In genomic region chr17:47942568-47942967, GRCh38 we compare ENCODE assay signal across 9 cellular contexts. TPM values are rescaled to one million over a fixed set of nuclear protein-coding genes. Genes with fewer than 3 reads are reported as not detected.
DNase-seq lines count a peak whose midpoint lies in the region; ATAC-seq and TF ChIP-seq lines count a peak whose summit lies in the region.
"Had no signal": no experiment of that assay in that cellular context is flagged by ENCODE, and none has a peak within 500 bp of the region (broad histone marks: within the 10 kb centered on the region; RNA-seq: fewer than 3 reads in every experiment).

No MANE protein-coding gene starts in this region.

- peaks cover 44% of the 10 kb centered on the region for H3K4me1 ChIP-seq in OCI-LY7 (ENCODE audit: insufficient read depth, low read length, poor library complexity, severe bottlenecking)
- H3K4me1 ChIP-seq in left lung = peaks cover 8 to 59% of the 10 kb centered on the region in 2 donors

- no peaks in the 10 kb centered on the region for H3K9me2 ChIP-seq in OCI-LY7 (ENCODE audit: insufficient read depth, low read length)

- peaks cover 20% of the 10 kb centered on the region for H3K79me2 ChIP-seq in OCI-LY7 (ENCODE audit: insufficient read depth, low read depth, low read length)

- H3K27ac Mint-ChIP-seq in effector memory CD8-positive, alpha-beta T cell = peak overlapping the region in 1 of 2 donors; percentile 86
- no peak overlapping the region for H3K27ac Mint-ChIP-seq in progenitor cell of endocrine pancreas

- H3K27me3 Mint-ChIP-seq in effector memory CD8-positive, alpha-beta T cell = no peaks in the 10 kb centered on the region
- peaks cover 12% of the 10 kb centered on the region for H3K27me3 Mint-ChIP-seq in progenitor cell of endocrine pancreas

- H3K9me3 ChIP-seq in OCI-LY7 (ENCODE audit: low read length) (no peaks in the 10 kb centered on the region), left lung (no peaks in the 10 kb centered on the region)

- TF ChIP-seq CTCF in OCI-LY7 (conservative IDR thresholded peaks at IDR 0.05; ENCODE audit: low read length) (no peak), progenitor cell of endocrine pancreas (IDR thresholded peaks at IDR 0.05; ENCODE audit: unreplicated experiment) (no peak), left lung (IDR thresholded peaks at IDR 0.05) (no peak)

- H3K4me3 Mint-ChIP-seq in effector memory CD8-positive, alpha-beta T cell = peak overlapping the region; percentile 77 to 84
- H3K4me3 Mint-ChIP-seq in progenitor cell of endocrine pancreas (ENCODE audit: low read depth) = peak overlapping the region; percentile 75

- H3K4me1 Mint-ChIP-seq in effector memory CD8-positive, alpha-beta T cell (ENCODE audit: low read depth in 2 of 2) = peaks cover 36 to 43% of the 10 kb centered on the region in 2 donors
- peaks cover 12% of the 10 kb centered on the region for H3K4me1 Mint-ChIP-seq in progenitor cell of endocrine pancreas (ENCODE audit: low read depth)

- H3K36me3 ChIP-seq in OCI-LY7 (ENCODE audit: insufficient read depth, low read length) (peaks cover 27% of the 10 kb centered on the region), left lung (peaks cover 0 to 20% of the 10 kb centered on the region in 2 donors)

- peaks cover 0 to 2% of the 10 kb centered on the region in 2 donors for H3K9me3 Mint-ChIP-seq in effector memory CD8-positive, alpha-beta T cell
- peaks cover 5% of the 10 kb centered on the region for H3K9me3 Mint-ChIP-seq in progenitor cell of endocrine pancreas (ENCODE audit: low read depth)

- POLR2A ChIA-PET in OCI-LY7 (lab: Charles Lee) = interaction anchor here (0.6 kb wide), 1 partner anchor 13 kb away, joined by 3 read pairs; no protein-coding TSS in a partner anchor

- intact Hi-C loops in OCI-LY7 (cut with micrococcal nuclease; ENCODE audit: unreplicated experiment) = no loop called here
- intact Hi-C loops in left lung (cut with DNase I) = loop anchor here in 1 of 2 donors (10.0 kb wide), 1 partner anchor 72 kb away; no protein-coding TSS in a partner anchor

- no peaks in the 10 kb centered on the region for H3K27me3 ChIP-seq in left lung

- no peak for DNase-seq in OCI-LY7 (ENCODE audit: low spot score)
- DNase-seq in effector memory CD8-positive, alpha-beta T cell = no peak
- DNase-seq in progenitor cell of endocrine pancreas (ENCODE audit: low spot score, unreplicated experiment) = no peak
- DNase-seq in left lung = no peak
- no peak for DNase-seq in kidney tubule cell (ENCODE audit: low spot score)
- DNase-seq in NCI-H1417 treated with DMSO at 0.1 percent for 48 hours (lab: John Stamatoyannopoulos, UW) = no peak
- DNase-seq: NCI-H748 treated with DMSO at 0.1 percent for 48 hours had no signal

- CTCF ChIA-PET in OCI-LY7 (lab: Charles Lee; ENCODE audit: unreplicated experiment) = interaction anchor here (0.5 kb wide), 1 partner anchor 106 kb away, joined by 4 read pairs; the partner anchor contains the start of gene NFE2L1

- no peak for ATAC-seq in effector memory CD8-positive, alpha-beta T cell (replicated peaks)
- no peak for ATAC-seq in left lung
- no peak for ATAC-seq in GM18519 (IDR thresholded peaks at IDR 0.05; ENCODE audit: low FRiP score, unreplicated experiment)

- peak overlapping the region; percentile 98 for H3K4me2 ChIP-seq in OCI-LY7 (ENCODE audit: low read length)

- H3K27ac ChIP-seq in OCI-LY7 (ENCODE audit: low read depth, low read length, poor library complexity, severe bottlenecking) (peak overlapping the region; percentile 41), left lung (no peak overlapping the region)

- H4K20me1 ChIP-seq in OCI-LY7 (ENCODE audit: insufficient read depth, low read length) = no peaks in the 10 kb centered on the region

- peak overlapping the region; percentile 90; the same call in 1 of the 2 replicates for H3K4me3 ChIP-seq in GM08714 (ENCODE audit: low read length)
- H3K4me3 ChIP-seq in OCI-LY7 (ENCODE audit: low read depth, low read length, poor library complexity, severe bottlenecking) = peak overlapping the region; percentile 84
- H3K4me3 ChIP-seq in left lung = peak overlapping the region in 1 of 2 donors; percentile 87

- BruUV-seq in OCI-LY7 (replicated peaks; lab: Mats Ljungman, UMichigan) = no TSS peak

- H2AFZ ChIP-seq in OCI-LY7 (ENCODE audit: low read length) = peak overlapping the region; percentile 75; the same call in 1 of the 2 replicates

- H3K36me3 Mint-ChIP-seq in effector memory CD8-positive, alpha-beta T cell (ENCODE audit: insufficient read depth) = peaks cover 11% of the 10 kb centered on the region
- no peaks in the 10 kb centered on the region for H3K36me3 Mint-ChIP-seq in progenitor cell of endocrine pancreas (ENCODE audit: insufficient read depth)

RNA-seq across cellular contexts. Expression of gene PNPO, which starts 1.2 kb away (rescaled TPM):
- 14.0 and 14.7 TPM in 2 replicates for total RNA-seq in OCI-LY7 (2014; rRNA removed; shearing (Covaris generic))
- 30.4 and 33.8 TPM in 2 replicates for total RNA-seq in OCI-LY7 (2022)
- 11.9 and 12.2 TPM in 2 replicates for total RNA-seq in progenitor cell of endocrine pancreas
- 10 to 100 TPM; 36.4 to 40.0 TPM for total RNA-seq in left lung

RNA-seq across cellular contexts. Expression of gene PRR15L, which starts 15.1 kb away (rescaled TPM):
- not detected in 2 replicates for total RNA-seq in OCI-LY7 (2014; rRNA removed; shearing (Covaris generic))
- total RNA-seq in OCI-LY7 (2022) (not detected in 2 replicates), progenitor cell of endocrine pancreas (32.2 and 36.1 TPM in 2 replicates), left lung (10 to 100 TPM; 39.1 to 56.2 TPM)

RNA-seq across cellular contexts. Expression of gene CDK5RAP3, which starts 28.3 kb away (rescaled TPM):
- 241 and 312 TPM in 2 replicates for total RNA-seq in OCI-LY7 (2014; rRNA removed; shearing (Covaris generic))
- 254 and 256 TPM in 2 replicates for total RNA-seq in OCI-LY7 (2022)
- total RNA-seq in progenitor cell of endocrine pancreas = 336 and 344 TPM in 2 replicates
- 100 to 1,000 TPM; 144 to 149 TPM for total RNA-seq in left lung

RNA-seq across cellular contexts. Expression of gene SP2, which starts 46.5 kb away (rescaled TPM):
- 2.3 and 5.8 TPM in 2 replicates for total RNA-seq in OCI-LY7 (2014; rRNA removed; shearing (Covaris generic))
- total RNA-seq in OCI-LY7 (2022) = 22.1 and 24.1 TPM in 2 replicates
- 16.0 and 18.6 TPM in 2 replicates for total RNA-seq in progenitor cell of endocrine pancreas
- total RNA-seq in left lung = 10 to 100 TPM; 14.2 to 15.2 TPM

Comparison
In these comparisons a context has a peak if more than half of its experiments do, and no peak if none do; other contexts are left out.
1. RNA of gene PRR15L, which starts 15.1 kb away (total RNA-seq): 39.1 to 56.2 TPM in left lung and 32.2 to 36.1 TPM in progenitor cell of endocrine pancreas; not detected in OCI-LY7; every median in the first group is over 10 times any median in the second.